Comparison of ENCODE assay signal across 1 cellular context in the genomic region with DNA sequence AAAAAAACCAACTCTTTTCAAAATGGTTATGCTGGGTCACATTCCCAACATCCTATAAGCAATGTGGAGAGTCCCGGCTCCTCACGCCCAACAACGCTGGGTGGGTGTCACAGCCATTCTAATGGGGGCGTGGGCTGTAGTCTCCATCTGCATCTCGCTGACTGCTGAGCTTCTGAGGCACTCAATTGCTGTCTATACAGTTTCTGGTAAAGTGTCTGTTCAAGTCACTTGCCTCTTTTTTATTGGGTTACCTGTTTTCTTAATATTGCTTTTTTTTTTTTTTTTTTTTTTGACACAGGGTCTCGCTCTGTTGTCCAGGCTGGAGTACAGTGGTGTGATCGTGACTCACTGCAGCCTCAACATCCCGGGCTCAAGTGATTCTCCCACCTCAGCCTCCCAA.
A peak's percentile ranks its signal among the peaks of the same experiment; 100 is the strongest.
TF ChIP-seq lines count a peak whose summit lies in the region.

No MANE protein-coding gene starts in this region.

TF ChIP-seq in HepG2, 621 proteins besides CTCF, POLR2A, EP300 and RAD21:
- TF ChIP-seq, protein P1, sequence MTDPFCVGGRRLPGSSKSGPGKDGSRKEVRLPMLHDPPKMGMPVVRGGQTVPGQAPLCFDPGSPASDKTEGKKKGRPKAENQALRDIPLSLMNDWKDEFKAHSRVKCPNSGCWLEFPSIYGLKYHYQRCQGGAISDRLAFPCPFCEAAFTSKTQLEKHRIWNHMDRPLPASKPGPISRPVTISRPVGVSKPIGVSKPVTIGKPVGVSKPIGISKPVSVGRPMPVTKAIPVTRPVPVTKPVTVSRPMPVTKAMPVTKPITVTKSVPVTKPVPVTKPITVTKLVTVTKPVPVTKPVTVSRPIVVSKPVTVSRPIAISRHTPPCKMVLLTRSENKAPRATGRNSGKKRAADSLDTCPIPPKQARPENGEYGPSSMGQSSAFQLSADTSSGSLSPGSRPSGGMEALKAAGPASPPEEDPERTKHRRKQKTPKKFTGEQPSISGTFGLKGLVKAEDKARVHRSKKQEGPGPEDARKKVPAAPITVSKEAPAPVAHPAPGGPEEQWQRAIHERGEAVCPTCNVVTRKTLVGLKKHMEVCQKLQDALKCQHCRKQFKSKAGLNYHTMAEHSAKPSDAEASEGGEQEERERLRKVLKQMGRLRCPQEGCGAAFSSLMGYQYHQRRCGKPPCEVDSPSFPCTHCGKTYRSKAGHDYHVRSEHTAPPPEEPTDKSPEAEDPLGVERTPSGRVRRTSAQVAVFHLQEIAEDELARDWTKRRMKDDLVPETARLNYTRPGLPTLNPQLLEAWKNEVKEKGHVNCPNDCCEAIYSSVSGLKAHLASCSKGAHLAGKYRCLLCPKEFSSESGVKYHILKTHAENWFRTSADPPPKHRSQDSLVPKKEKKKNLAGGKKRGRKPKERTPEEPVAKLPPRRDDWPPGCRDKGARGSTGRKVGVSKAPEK (CRISPR knock-in tag; IDR thresholded peaks at IDR 0.05; ENCODE audit: borderline replicate concordance), result no peak
- TF ChIP-seq ZNF121 (CRISPR knock-in tag; IDR thresholded peaks at IDR 0.05) (peak; percentile 40; the same call in 1 of the 2 replicates), ZBTB38 (CRISPR knock-in tag; IDR thresholded peaks at IDR 0.05) (no peak), REXO4 (CRISPR knock-in tag; IDR thresholded peaks at IDR 0.05; ENCODE audit: borderline replicate concordance) (no peak), ZNF124 (CRISPR knock-in tag; IDR thresholded peaks at IDR 0.05) (no peak), RBM22 (optimal IDR thresholded peaks at IDR 0.05; ENCODE audit: low read length) (peak; percentile 64)
- TF ChIP-seq, protein P2, sequence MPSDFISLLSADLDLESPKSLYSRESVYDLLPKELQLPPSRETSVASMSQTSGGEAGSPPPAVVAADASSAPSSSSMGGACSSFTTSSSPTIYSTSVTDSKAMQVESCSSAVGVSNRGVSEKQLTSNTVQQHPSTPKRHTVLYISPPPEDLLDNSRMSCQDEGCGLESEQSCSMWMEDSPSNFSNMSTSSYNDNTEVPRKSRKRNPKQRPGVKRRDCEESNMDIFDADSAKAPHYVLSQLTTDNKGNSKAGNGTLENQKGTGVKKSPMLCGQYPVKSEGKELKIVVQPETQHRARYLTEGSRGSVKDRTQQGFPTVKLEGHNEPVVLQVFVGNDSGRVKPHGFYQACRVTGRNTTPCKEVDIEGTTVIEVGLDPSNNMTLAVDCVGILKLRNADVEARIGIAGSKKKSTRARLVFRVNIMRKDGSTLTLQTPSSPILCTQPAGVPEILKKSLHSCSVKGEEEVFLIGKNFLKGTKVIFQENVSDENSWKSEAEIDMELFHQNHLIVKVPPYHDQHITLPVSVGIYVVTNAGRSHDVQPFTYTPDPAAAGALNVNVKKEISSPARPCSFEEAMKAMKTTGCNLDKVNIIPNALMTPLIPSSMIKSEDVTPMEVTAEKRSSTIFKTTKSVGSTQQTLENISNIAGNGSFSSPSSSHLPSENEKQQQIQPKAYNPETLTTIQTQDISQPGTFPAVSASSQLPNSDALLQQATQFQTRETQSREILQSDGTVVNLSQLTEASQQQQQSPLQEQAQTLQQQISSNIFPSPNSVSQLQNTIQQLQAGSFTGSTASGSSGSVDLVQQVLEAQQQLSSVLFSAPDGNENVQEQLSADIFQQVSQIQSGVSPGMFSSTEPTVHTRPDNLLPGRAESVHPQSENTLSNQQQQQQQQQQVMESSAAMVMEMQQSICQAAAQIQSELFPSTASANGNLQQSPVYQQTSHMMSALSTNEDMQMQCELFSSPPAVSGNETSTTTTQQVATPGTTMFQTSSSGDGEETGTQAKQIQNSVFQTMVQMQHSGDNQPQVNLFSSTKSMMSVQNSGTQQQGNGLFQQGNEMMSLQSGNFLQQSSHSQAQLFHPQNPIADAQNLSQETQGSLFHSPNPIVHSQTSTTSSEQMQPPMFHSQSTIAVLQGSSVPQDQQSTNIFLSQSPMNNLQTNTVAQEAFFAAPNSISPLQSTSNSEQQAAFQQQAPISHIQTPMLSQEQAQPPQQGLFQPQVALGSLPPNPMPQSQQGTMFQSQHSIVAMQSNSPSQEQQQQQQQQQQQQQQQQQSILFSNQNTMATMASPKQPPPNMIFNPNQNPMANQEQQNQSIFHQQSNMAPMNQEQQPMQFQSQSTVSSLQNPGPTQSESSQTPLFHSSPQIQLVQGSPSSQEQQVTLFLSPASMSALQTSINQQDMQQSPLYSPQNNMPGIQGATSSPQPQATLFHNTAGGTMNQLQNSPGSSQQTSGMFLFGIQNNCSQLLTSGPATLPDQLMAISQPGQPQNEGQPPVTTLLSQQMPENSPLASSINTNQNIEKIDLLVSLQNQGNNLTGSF (CRISPR knock-in tag; IDR thresholded peaks at IDR 0.05), result no peak
